Comparison of ENCODE assay signal across 14 cellular contexts in the genomic region with DNA sequence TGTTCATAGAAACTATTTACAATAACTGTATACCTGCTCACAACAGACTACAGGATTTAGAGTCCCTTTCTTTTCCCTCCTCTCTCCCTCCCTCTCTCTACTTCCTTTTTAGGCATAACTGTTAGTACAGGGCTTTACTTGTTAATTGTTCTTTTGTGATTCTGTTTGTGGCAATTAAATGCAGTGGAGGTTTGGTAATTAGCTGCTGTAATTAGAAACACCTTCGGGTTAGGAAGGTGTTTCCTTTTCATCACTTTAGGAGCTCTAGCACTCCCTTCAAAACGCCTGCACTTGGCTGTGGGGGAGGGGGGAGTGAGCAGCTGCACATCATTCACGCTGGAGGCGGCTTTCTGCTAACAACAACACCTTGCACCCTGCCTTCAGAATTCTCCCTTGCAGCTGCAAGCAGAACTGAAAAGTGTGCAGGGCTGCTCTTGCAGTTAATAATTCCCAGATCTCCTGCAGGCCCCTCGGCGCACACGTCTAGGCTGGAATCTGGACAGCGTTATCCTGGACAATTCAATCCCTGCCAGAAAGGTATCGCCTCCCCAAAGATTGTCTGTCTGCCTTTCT.
A peak's percentile ranks its signal among the peaks of the same experiment; 100 is the strongest.
DNase-seq lines count a peak whose midpoint lies in the region; ATAC-seq, FAIRE-seq and TF ChIP-seq lines count a peak whose summit lies in the region.
"Had no signal": no experiment of that assay in that cellular context is flagged by ENCODE, and none has a peak within 500 bp of the region (broad histone marks: within the 10 kb centered on the region; RNA-seq: fewer than 3 reads in every experiment).

No MANE protein-coding gene starts in this region.

- no peaks in the 10 kb centered on the region for H3K36me3 Mint-ChIP-seq in stimulated activated memory B cell treated with anti-CD40 and anti-IgM and Interleukin-4, amounts not matched to agents 10 μg/mL and 1 μg/mL and 100 μg/mL, for 72 hours
- H3K36me3 Mint-ChIP-seq: activated CD4-positive, alpha-beta memory T cell treated with anti-CD3 and anti-CD28 coated beads for 36 hours had no signal

- in situ Hi-C loops in HepG2 (cut with HindIII; ENCODE audit: extremely low pct_ligation_motif_present, low pct_unique_long_range_greater_than_20kb): loop anchor here (25.0 kb wide), 1 partner anchor 244 kb away; a partner anchor contains a TSS

- H3K4me1 Mint-ChIP-seq in stimulated activated memory B cell treated with anti-CD40 and anti-IgM and Interleukin-4, amounts not matched to agents 10 μg/mL and 1 μg/mL and 100 μg/mL, for 72 hours: no peaks in the 10 kb centered on the region

- H4K20me1 ChIP-seq in HepG2 (ENCODE audit: insufficient read depth, low read length): no peaks in the 10 kb centered on the region

- no peak overlapping the region for H2AFZ ChIP-seq in HepG2 (ENCODE audit: low read length)

- FAIRE-seq in HepG2 (lab: Jason Lieb, UNC): no peak
- FAIRE-seq: G401.6 had no signal

- CTCF ChIA-PET in HepG2 (lab: Yijun Ruan, JAX; ENCODE audit: low intra/inter-chr PET ratio, low total read pairs): no interaction called here

- no peaks in the 10 kb centered on the region for H3K79me2 ChIP-seq in HepG2 (ENCODE audit: insufficient read depth, low read length)

- DNase-seq in HepG2 (ENCODE audit: low spot score) (no peak), right lobe of liver (no peak), NCI-H748 treated with DMSO at 0.1 percent for 48 hours (lab: John Stamatoyannopoulos, UW) (peak; percentile 34), iPS-NIHi7 (ENCODE audit: extremely low spot score) (peak; percentile 69), OCI-M2 (lab: John Stamatoyannopoulos, UW; ENCODE audit: unreplicated experiment) (no peak), GF-D8 (lab: John Stamatoyannopoulos, UW) (no peak), testis (no peak)
- DNase-seq: activated CD4-positive, alpha-beta memory T cell treated with anti-CD3 and anti-CD28 coated beads for 36 hours; HCEC 1CT; T-helper 9 cell had no signal

- TF ChIP-seq EP300 in HepG2 (IDR thresholded peaks at IDR 0.05; ENCODE audit: low read depth in 2 of 2, low read length in 2 of 2): no peak
- TF ChIP-seq EP300 in HepG2 (CRISPR knock-in tag; IDR thresholded peaks at IDR 0.05; ENCODE audit: borderline replicate concordance): no peak

- H3K27ac ChIP-seq in HepG2 (ENCODE audit: extremely low read length, insufficient read depth, low read length) (no peak overlapping the region), right lobe of liver (no peak overlapping the region), testis (no peak overlapping the region)
- H3K27ac ChIP-seq: gastroesophageal sphincter had no signal

- H3K27me3 Mint-ChIP-seq in stimulated activated memory B cell treated with anti-CD40 and anti-IgM and Interleukin-4, amounts not matched to agents 10 μg/mL and 1 μg/mL and 100 μg/mL, for 72 hours: peaks cover 16% of the 10 kb centered on the region

- H3K4me3 Mint-ChIP-seq in stimulated activated memory B cell treated with anti-CD40 and anti-IgM and Interleukin-4, amounts not matched to agents 10 μg/mL and 1 μg/mL and 100 μg/mL, for 72 hours: no peak overlapping the region
- H3K4me3 Mint-ChIP-seq: activated CD4-positive, alpha-beta memory T cell treated with anti-CD3 and anti-CD28 coated beads for 36 hours had no signal

- H3K4me1 ChIP-seq in HepG2 (ENCODE audit: insufficient read depth, low read length) (peaks cover 14% of the 10 kb centered on the region; the same call in 1 of the 2 replicates), right lobe of liver (no peaks in the 10 kb centered on the region), testis (peaks cover 5% of the 10 kb centered on the region)

- no peak overlapping the region for H3K9ac ChIP-seq in HepG2 (ENCODE audit: insufficient read depth, low read depth, low read length)

- intact Hi-C loops in HepG2 (cut with micrococcal nuclease; ENCODE audit: unreplicated experiment) (no loop called here), right lobe of liver (cut with DNase I) (no loop called here), testis (cut with DNase I; ENCODE audit: low total_unique reads) (no loop called here)

- no peaks in the 10 kb centered on the region; a peak in 2 of 5 replicates for H3K27me3 ChIP-seq in HepG2 (ENCODE audit: control insufficient read depth in 1 of 2, insufficient read depth in 2 of 2, low read length in 2 of 2)
- H3K27me3 ChIP-seq in right lobe of liver: no peaks in the 10 kb centered on the region
- no peaks in the 10 kb centered on the region for H3K27me3 ChIP-seq in testis

- no peak for TF ChIP-seq RAD21 in HepG2 (CRISPR knock-in tag; IDR thresholded peaks at IDR 0.05)

- H3K4me3 ChIP-seq in HepG2 (replicated peaks in 1 of 3; ENCODE audit: insufficient read depth in 1 of 3, low read depth in 2 of 3, low read length in 3 of 3) (no peak overlapping the region), right lobe of liver (no peak overlapping the region), testis (no peak overlapping the region)
- H3K4me3 ChIP-seq: gastroesophageal sphincter had no signal

- BruUV-seq in HepG2 (replicated peaks; lab: Mats Ljungman, UMichigan): no TSS peak

- TF ChIP-seq CTCF in HepG2 (CRISPR knock-in tag; IDR thresholded peaks at IDR 0.05) (no peak), right lobe of liver (IDR thresholded peaks at IDR 0.05) (no peak), testis (IDR thresholded peaks at IDR 0.05) (no peak)

- no peaks in the 10 kb centered on the region for H3K9me3 ChIP-seq in HepG2 (ENCODE audit: low read length)
- no peaks in the 10 kb centered on the region for H3K9me3 ChIP-seq in right lobe of liver
- no peaks in the 10 kb centered on the region for H3K9me3 ChIP-seq in testis
- H3K9me3 ChIP-seq: gastroesophageal sphincter had no signal

- H3K9me3 Mint-ChIP-seq in stimulated activated memory B cell treated with anti-CD40 and anti-IgM and Interleukin-4, amounts not matched to agents 10 μg/mL and 1 μg/mL and 100 μg/mL, for 72 hours: no peaks in the 10 kb centered on the region
- H3K9me3 Mint-ChIP-seq: activated CD4-positive, alpha-beta memory T cell treated with anti-CD3 and anti-CD28 coated beads for 36 hours had no signal

- peak; percentile 65 for ATAC-seq in HepG2
- no peak for ATAC-seq in right lobe of liver
- ATAC-seq in stimulated activated memory B cell treated with anti-CD40 and anti-IgM and Interleukin-4, amounts not matched to agents 10 μg/mL and 1 μg/mL and 100 μg/mL, for 72 hours: no peak
- ATAC-seq: gastroesophageal sphincter, Panc1 had no signal

- WGBS in HepG2 (ENCODE audit: low lambda C conversion rate): 16% methylated on average over 8 of the region's 9 CpGs
- 14% methylated on average over 9 of the region's 9 CpGs for WGBS in right lobe of liver (ENCODE audit: insufficient coverage, low coverage, low lambda C conversion rate, missing lambda C conversion rate)
- WGBS in testis, 2 donors: 15 to 24% methylated on average over 9 of the region's 9 CpGs

- POLR2A ChIA-PET in HepG2 (lab: Yijun Ruan, JAX): no interaction called here

- H3K36me3 ChIP-seq in HepG2 (replicated peaks in 1 of 2; ENCODE audit: control insufficient read depth in 1 of 2, insufficient read depth in 2 of 2, low read length in 2 of 2) (no peaks in the 10 kb centered on the region), right lobe of liver (no peaks in the 10 kb centered on the region), testis (ENCODE audit: low read depth, missing control alignments) (no peaks in the 10 kb centered on the region)
- H3K36me3 ChIP-seq: gastroesophageal sphincter had no signal

- no peak overlapping the region for H3K4me2 ChIP-seq in HepG2 (ENCODE audit: low read depth, low read length)

- no peak overlapping the region for H3K27ac Mint-ChIP-seq in stimulated activated memory B cell treated with anti-CD40 and anti-IgM and Interleukin-4, amounts not matched to agents 10 μg/mL and 1 μg/mL and 100 μg/mL, for 72 hours
- H3K27ac Mint-ChIP-seq: activated CD4-positive, alpha-beta memory T cell treated with anti-CD3 and anti-CD28 coated beads for 36 hours had no signal

- TF ChIP-seq POLR2A in HepG2 (IDR thresholded peaks at IDR 0.05; ENCODE audit: insufficient read depth in 1 of 2, low read depth in 2 of 2, low read length in 2 of 2) (no peak), right lobe of liver (IDR thresholded peaks at IDR 0.05) (no peak), testis (IDR thresholded peaks at IDR 0.05) (no peak)

TF ChIP-seq in HepG2, 621 proteins besides CTCF, POLR2A, EP300 and RAD21 (continues in another document):
- TF ChIP-seq MIER2 (CRISPR knock-in tag; IDR thresholded peaks at IDR 0.05): no peak
- TF ChIP-seq KDM1A (CRISPR knock-in tag; IDR thresholded peaks at IDR 0.05): no peak
- TF ChIP-seq, protein P1, sequence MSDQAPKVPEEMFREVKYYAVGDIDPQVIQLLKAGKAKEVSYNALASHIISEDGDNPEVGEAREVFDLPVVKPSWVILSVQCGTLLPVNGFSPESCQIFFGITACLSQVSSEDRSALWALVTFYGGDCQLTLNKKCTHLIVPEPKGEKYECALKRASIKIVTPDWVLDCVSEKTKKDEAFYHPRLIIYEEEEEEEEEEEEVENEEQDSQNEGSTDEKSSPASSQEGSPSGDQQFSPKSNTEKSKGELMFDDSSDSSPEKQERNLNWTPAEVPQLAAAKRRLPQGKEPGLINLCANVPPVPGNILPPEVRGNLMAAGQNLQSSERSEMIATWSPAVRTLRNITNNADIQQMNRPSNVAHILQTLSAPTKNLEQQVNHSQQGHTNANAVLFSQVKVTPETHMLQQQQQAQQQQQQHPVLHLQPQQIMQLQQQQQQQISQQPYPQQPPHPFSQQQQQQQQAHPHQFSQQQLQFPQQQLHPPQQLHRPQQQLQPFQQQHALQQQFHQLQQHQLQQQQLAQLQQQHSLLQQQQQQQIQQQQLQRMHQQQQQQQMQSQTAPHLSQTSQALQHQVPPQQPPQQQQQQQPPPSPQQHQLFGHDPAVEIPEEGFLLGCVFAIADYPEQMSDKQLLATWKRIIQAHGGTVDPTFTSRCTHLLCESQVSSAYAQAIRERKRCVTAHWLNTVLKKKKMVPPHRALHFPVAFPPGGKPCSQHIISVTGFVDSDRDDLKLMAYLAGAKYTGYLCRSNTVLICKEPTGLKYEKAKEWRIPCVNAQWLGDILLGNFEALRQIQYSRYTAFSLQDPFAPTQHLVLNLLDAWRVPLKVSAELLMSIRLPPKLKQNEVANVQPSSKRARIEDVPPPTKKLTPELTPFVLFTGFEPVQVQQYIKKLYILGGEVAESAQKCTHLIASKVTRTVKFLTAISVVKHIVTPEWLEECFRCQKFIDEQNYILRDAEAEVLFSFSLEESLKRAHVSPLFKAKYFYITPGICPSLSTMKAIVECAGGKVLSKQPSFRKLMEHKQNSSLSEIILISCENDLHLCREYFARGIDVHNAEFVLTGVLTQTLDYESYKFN (CRISPR knock-in tag; conservative IDR thresholded peaks at IDR 0.05): no peak

Comparison
In these comparisons a context has a peak if more than half of its experiments do, and no peak if none do; other contexts are left out.
1. DNase-seq: peak in NCI-H748 treated with DMSO at 0.1 percent for 48 hours (single experiment) and iPS-NIHi7 (single experiment); none in HepG2 (single experiment), right lobe of liver (0 of 3), OCI-M2 (single experiment), GF-D8 (single experiment) and testis (single experiment).